ENCODE assay signal across 8 cellular contexts in genomic region chr1:21937372-21938121, GRCh38. TPM values are rescaled to one million over a fixed set of nuclear protein-coding genes. Genes with fewer than 3 reads are reported as not detected.
DNase-seq lines count a peak whose midpoint lies in the region; ATAC-seq and TF ChIP-seq lines count a peak whose summit lies in the region.

No MANE protein-coding gene starts in this region.

- no peaks in the 10 kb centered on the region for H3K9me3 ChIP-seq in subcutaneous abdominal adipose tissue (ENCODE audit: control insufficient read depth in 5 of 5, low read length in 5 of 5)

- TF ChIP-seq RAD21 in Ishikawa (IDR thresholded peaks at IDR 0.05; ENCODE audit: low read depth) = no peak

- H3K27ac ChIP-seq in subcutaneous abdominal adipose tissue (ENCODE audit: low read depth, low read length) = peak overlapping the region; percentile 95

- H3K36me3 ChIP-seq in subcutaneous abdominal adipose tissue (ENCODE audit: control insufficient read depth in 5 of 5, insufficient read depth in 5 of 5, low read length in 5 of 5) = peaks cover 0 to 6% (median 0%) of the 10 kb centered on the region in 5 donors

- H3K4me3 ChIP-seq in subcutaneous abdominal adipose tissue (ENCODE audit: low read depth in 1 of 5, low read length in 5 of 5) = peak overlapping the region; percentile 51 to 74 (median 60)

- TF ChIP-seq POLR2A in GM18505 (IDR thresholded peaks at IDR 0.05; ENCODE audit: borderline replicate concordance, extremely low read depth, insufficient read depth, insufficient read length) = no peak

- peaks cover 21 to 74% (median 68%) of the 10 kb centered on the region in 5 donors for H3K4me1 ChIP-seq in subcutaneous abdominal adipose tissue (ENCODE audit: control insufficient read depth in 5 of 5, insufficient read depth in 5 of 5, low read length in 5 of 5)

- DNase-seq in SKM-1 treated with dmso at 0.1 percent for 144 hours (lab: John Stamatoyannopoulos, UW; ENCODE audit: unreplicated experiment) (peak; percentile 44), head of caudate nucleus (peak; percentile 66 to 94 (median 88)), nucleus accumbens (lab: John Stamatoyannopoulos, UW) (peak in 54 of 56 donors; percentile 4 to 93 (median 78))
- DNase-seq in activated naive CD8-positive, alpha-beta T cell treated with anti-CD3 and anti-CD28 coated beads for 36 hours = peak; percentile 75

- no peaks in the 10 kb centered on the region for H3K9me3 Mint-ChIP-seq in activated naive CD8-positive, alpha-beta T cell treated with anti-CD3 and anti-CD28 coated beads for 36 hours

- intact Hi-C loops in head of caudate nucleus (cut with DNase I) = loop anchor here (5.0 kb wide), 1 partner anchor 155 kb away; the partner anchor contains the start of gene USP48

- H3K36me3 Mint-ChIP-seq in activated naive CD8-positive, alpha-beta T cell treated with anti-CD3 and anti-CD28 coated beads for 36 hours = no peaks in the 10 kb centered on the region

- no peak for TF ChIP-seq EP300 in Ishikawa (IDR thresholded peaks at IDR 0.05; ENCODE audit: borderline replicate concordance)

- peaks cover 11% of the 10 kb centered on the region for H3K4me1 Mint-ChIP-seq in activated naive CD8-positive, alpha-beta T cell treated with anti-CD3 and anti-CD28 coated beads for 36 hours

- H3K4me3 Mint-ChIP-seq in activated naive CD8-positive, alpha-beta T cell treated with anti-CD3 and anti-CD28 coated beads for 36 hours = peak overlapping the region; percentile 79

- peak overlapping the region in 3 of 5 donors; percentile 11 to 71 (median 42) for H3K9ac ChIP-seq in subcutaneous abdominal adipose tissue (ENCODE audit: low read length in 5 of 5)

- no peaks in the 10 kb centered on the region for H3K27me3 ChIP-seq in subcutaneous abdominal adipose tissue (ENCODE audit: control insufficient read depth in 5 of 5, insufficient read depth in 4 of 5, low read length in 5 of 5)

- H3K27ac Mint-ChIP-seq in activated naive CD8-positive, alpha-beta T cell treated with anti-CD3 and anti-CD28 coated beads for 36 hours = peak overlapping the region; percentile 44

- peaks cover 15% of the 10 kb centered on the region for H3K27me3 Mint-ChIP-seq in activated naive CD8-positive, alpha-beta T cell treated with anti-CD3 and anti-CD28 coated beads for 36 hours

- ATAC-seq in GM18505 (IDR thresholded peaks at IDR 0.05; ENCODE audit: unreplicated experiment) (peak; percentile 58), GM18870 (IDR thresholded peaks at IDR 0.05; ENCODE audit: unreplicated experiment) (no peak)

TF ChIP-seq in Ishikawa, 13 proteins besides CTCF, POLR2A, EP300 and RAD21:
- TF ChIP-seq YY1 (IDR thresholded peaks at IDR 0.05; ENCODE audit: low read depth) (0 out of 2 replicates have a peak, but pooled peaks have one; percentile 26), TEAD4 (IDR thresholded peaks at IDR 0.05) (no peak)
- TF ChIP-seq, protein P1, sequence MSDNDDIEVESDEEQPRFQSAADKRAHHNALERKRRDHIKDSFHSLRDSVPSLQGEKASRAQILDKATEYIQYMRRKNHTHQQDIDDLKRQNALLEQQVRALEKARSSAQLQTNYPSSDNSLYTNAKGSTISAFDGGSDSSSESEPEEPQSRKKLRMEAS (IDR thresholded peaks at IDR 0.05) = peak; percentile 94
- TF ChIP-seq, protein P2, sequence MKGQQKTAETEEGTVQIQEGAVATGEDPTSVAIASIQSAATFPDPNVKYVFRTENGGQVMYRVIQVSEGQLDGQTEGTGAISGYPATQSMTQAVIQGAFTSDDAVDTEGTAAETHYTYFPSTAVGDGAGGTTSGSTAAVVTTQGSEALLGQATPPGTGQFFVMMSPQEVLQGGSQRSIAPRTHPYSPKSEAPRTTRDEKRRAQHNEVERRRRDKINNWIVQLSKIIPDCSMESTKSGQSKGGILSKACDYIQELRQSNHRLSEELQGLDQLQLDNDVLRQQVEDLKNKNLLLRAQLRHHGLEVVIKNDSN (IDR thresholded peaks at IDR 0.05) = no peak

RNA-seq across cellular contexts. Expression of gene HSPG2, which starts 0.4 kb away (rescaled TPM):
- 10 to 100 TPM; 11.0 to 11.6 TPM for total RNA-seq in activated naive CD8-positive, alpha-beta T cell treated with anti-CD3 and anti-CD28 coated beads for 36 hours

RNA-seq across cellular contexts. Expression of gene CELA3B, which starts 39.3 kb away (rescaled TPM):
- not detected for total RNA-seq in activated naive CD8-positive, alpha-beta T cell treated with anti-CD3 and anti-CD28 coated beads for 36 hours
